25 cellular contexts compared by ENCODE assay signal in genomic region chr11:94148189-94148588, GRCh38.
"Had no signal": no experiment of that assay in that cellular context is flagged by ENCODE, and none has a peak within 500 bp of the region (broad histone marks: within the 10 kb centered on the region; RNA-seq: fewer than 3 reads in every experiment).

No MANE protein-coding gene starts in this region.

- H3K9me3 Mint-ChIP-seq: activated CD4-positive, alpha-beta memory T cell treated with anti-CD3 and anti-CD28 coated beads, Interleukin-2, amount 10 ng/mL, durations not matched to agents 7 days and 5 days; activated naive CD4-positive, alpha-beta T cell treated with anti-CD3 and anti-CD28 coated beads, Interleukin-2, amount 50 U/mL, for 72 hours; brain; memory B cell; naive thymus-derived CD4-positive, alpha-beta T cell; T-helper 2 cell treated with Interferon-gamma antibody and Interleukin-4, amounts not matched to agents 5 μg/mL and 100 μg/mL, for 36 hours had no signal

- H3K79me2 ChIP-seq: parathyroid adenoma had no signal

- FAIRE-seq: colon, small intestine, TTC549 had no signal

- H3K36me3 ChIP-seq: gastroesophageal sphincter, heart left ventricle, neutrophil, right lobe of liver, thyroid gland had no signal

- H3K9me3 ChIP-seq: gastroesophageal sphincter, heart left ventricle, mucosa of descending colon, neutrophil, right lobe of liver, thyroid gland had no signal

- H3K4me3 ChIP-seq: gastroesophageal sphincter, heart left ventricle, mucosa of descending colon, right lobe of liver, SK-N-MC, thyroid gland had no signal

- H3K9ac ChIP-seq: parathyroid adenoma had no signal

- H3K27ac ChIP-seq: gastroesophageal sphincter, heart left ventricle, neutrophil, parathyroid adenoma, right lobe of liver, SK-N-MC, thyroid gland had no signal

- DNase-seq: activated CD4-positive, alpha-beta memory T cell treated with anti-CD3 and anti-CD28 coated beads, Interleukin-2, amount 10 ng/mL, durations not matched to agents 7 days and 5 days; activated gamma-delta T cell treated with Interleukin-2 at 50 U/mL for 16 hours; amygdala; central memory CD4-positive, alpha-beta T cell; erythroblast; heart left ventricle; kidney glomerular epithelial cell; left ventricle myocardium superior; mucosa of descending colon; right lobe of liver; stimulated activated CD4-positive, alpha-beta T cell treated with anti-CD3 and anti-CD28 coated beads, Interleukin-15, amount 100 ng/mL, for 24 hours; stimulated activated CD4-positive, alpha-beta T cell treated with anti-CD3 and anti-CD28 coated beads, Interleukin-2, amount 100 ng/mL, for 48 hours; thyroid gland had no signal

- H3K4me3 Mint-ChIP-seq: activated CD4-positive, alpha-beta memory T cell treated with anti-CD3 and anti-CD28 coated beads, Interleukin-2, amount 10 ng/mL, durations not matched to agents 7 days and 5 days; brain; memory B cell had no signal

- ATAC-seq: gastroesophageal sphincter, heart left ventricle, left ventricle myocardium superior, mucosa of descending colon, right lobe of liver had no signal

- H3K27me3 ChIP-seq: gastroesophageal sphincter, heart left ventricle, neutrophil, right lobe of liver, thyroid gland had no signal

- H2AFZ ChIP-seq: parathyroid adenoma had no signal

- H3K27ac Mint-ChIP-seq: activated CD4-positive, alpha-beta memory T cell treated with anti-CD3 and anti-CD28 coated beads, Interleukin-2, amount 10 ng/mL, durations not matched to agents 7 days and 5 days; T-helper 2 cell treated with Interferon-gamma antibody and Interleukin-4, amounts not matched to agents 5 μg/mL and 100 μg/mL, for 36 hours had no signal

- H3K27me3 Mint-ChIP-seq: activated CD4-positive, alpha-beta memory T cell treated with anti-CD3 and anti-CD28 coated beads, Interleukin-2, amount 10 ng/mL, durations not matched to agents 7 days and 5 days; brain; memory B cell; naive thymus-derived CD4-positive, alpha-beta T cell had no signal
